1 cellular context compared by ENCODE assay signal in the genomic region with DNA sequence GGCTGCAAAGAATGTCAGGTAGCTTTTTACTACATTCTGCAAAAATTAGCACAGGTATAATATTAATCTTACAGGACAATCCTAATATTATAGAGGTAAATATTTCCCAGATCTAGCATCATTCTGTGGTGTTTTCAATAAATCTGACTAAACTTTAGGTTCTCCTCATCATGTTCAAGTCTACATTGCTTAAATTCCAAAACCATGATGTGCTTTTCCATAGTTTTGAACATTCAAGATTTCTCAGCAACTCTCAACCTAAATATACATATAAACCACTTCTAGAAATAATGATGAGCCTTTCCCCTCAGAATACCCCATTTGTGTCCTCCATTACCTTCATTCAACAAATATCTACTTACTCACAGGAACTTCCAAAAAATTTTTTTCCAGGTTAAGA.
TF ChIP-seq lines count a peak whose summit lies in the region.

No MANE protein-coding gene starts in this region.

TF ChIP-seq in IMR-90, 13 proteins besides CTCF, POLR2A, EP300 and RAD21:
- TF ChIP-seq, protein P1, sequence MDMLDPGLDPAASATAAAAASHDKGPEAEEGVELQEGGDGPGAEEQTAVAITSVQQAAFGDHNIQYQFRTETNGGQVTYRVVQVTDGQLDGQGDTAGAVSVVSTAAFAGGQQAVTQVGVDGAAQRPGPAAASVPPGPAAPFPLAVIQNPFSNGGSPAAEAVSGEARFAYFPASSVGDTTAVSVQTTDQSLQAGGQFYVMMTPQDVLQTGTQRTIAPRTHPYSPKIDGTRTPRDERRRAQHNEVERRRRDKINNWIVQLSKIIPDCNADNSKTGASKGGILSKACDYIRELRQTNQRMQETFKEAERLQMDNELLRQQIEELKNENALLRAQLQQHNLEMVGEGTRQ (IDR thresholded peaks at IDR 0.05; ENCODE audit: low read depth, low read length) = no peak
- TF ChIP-seq RFX5 (IDR thresholded peaks at IDR 0.05; ENCODE audit: low read depth, low read length) (no peak), CEBPB (IDR thresholded peaks at IDR 0.05; ENCODE audit: low read depth, low read length) (no peak), NFE2L2 (IDR thresholded peaks at IDR 0.05; ENCODE audit: low read depth, low read length) (no peak), SMC3 (IDR thresholded peaks at IDR 0.05; ENCODE audit: low read depth, low read length) (no peak), BHLHE40 (IDR thresholded peaks at IDR 0.05; ENCODE audit: low read depth, low read length) (no peak), MXI1 (IDR thresholded peaks at IDR 0.05; ENCODE audit: borderline replicate concordance, low read depth, low read length) (no peak), RCOR1 (IDR thresholded peaks at IDR 0.05; ENCODE audit: insufficient replicate concordance, low read length) (no peak), CHD1 (IDR thresholded peaks at IDR 0.05; ENCODE audit: low read depth, low read length) (no peak), MAFK (IDR thresholded peaks at IDR 0.05; ENCODE audit: low read depth, low read length) (no peak), FOS (IDR thresholded peaks at IDR 0.05; ENCODE audit: low read depth, low read length) (no peak), MAZ (IDR thresholded peaks at IDR 0.05; ENCODE audit: borderline replicate concordance, low read depth, low read length) (no peak)
- TF ChIP-seq, protein P2, sequence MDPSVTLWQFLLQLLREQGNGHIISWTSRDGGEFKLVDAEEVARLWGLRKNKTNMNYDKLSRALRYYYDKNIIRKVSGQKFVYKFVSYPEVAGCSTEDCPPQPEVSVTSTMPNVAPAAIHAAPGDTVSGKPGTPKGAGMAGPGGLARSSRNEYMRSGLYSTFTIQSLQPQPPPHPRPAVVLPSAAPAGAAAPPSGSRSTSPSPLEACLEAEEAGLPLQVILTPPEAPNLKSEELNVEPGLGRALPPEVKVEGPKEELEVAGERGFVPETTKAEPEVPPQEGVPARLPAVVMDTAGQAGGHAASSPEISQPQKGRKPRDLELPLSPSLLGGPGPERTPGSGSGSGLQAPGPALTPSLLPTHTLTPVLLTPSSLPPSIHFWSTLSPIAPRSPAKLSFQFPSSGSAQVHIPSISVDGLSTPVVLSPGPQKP (IDR thresholded peaks at IDR 0.05; ENCODE audit: borderline replicate concordance, low read depth, low read length) = no peak
